31 cellular contexts compared by ENCODE assay signal in genomic region chr11:7488681-7489080, GRCh38. TPM values are rescaled to one million over a fixed set of nuclear protein-coding genes. Genes with fewer than 3 reads are reported as not detected.
"Had no signal": no experiment of that assay in that cellular context is flagged by ENCODE, and none has a peak within 500 bp of the region (broad histone marks: within the 10 kb centered on the region; RNA-seq: fewer than 3 reads in every experiment).

No MANE protein-coding gene starts in this region.

- ATAC-seq: activated CD4-positive, CD25-positive, alpha-beta regulatory T cell treated with anti-CD3 and anti-CD28 coated beads, Interleukin-2, amount 50 U/mL, for 24 hours; activated CD8-positive, alpha-beta T cell treated with anti-CD3 and anti-CD28 coated beads for 36 hours; activated T-cell treated with anti-CD3 and anti-CD28 coated beads, Interleukin-2, amount 50 U/mL, for 4 hours; activated T-helper 17 cell treated with anti-CD3 and anti-CD28 coated beads, Interleukin-2, amount 50 U/mL, for 72 hours; body of pancreas; effector memory CD8-positive, alpha-beta T cell; foreskin keratinocyte; gastroesophageal sphincter; heart right ventricle; T-helper 17 cell had no signal

- H3K4me3 ChIP-seq: body of pancreas, esophagus muscularis mucosa, gastroesophageal sphincter, heart right ventricle, hepatocyte had no signal

- DNase-seq: activated B cell treated with CpG ODN at 0.5 μM for 24 hours; activated CD4-positive, alpha-beta T cell treated with anti-CD3 and anti-CD28 coated beads for 48 hours; activated CD4-positive, alpha-beta T cell treated with anti-CD3 and anti-CD28 coated beads, Interleukin-2, amount 50 U/mL, for 1 hour; activated CD4-positive, alpha-beta T cell treated with anti-CD3 and anti-CD28 coated beads, Interleukin-2, amount 50 U/mL, for 48 hours; activated CD8-positive, alpha-beta memory T cell treated with anti-CD3 and anti-CD28 coated beads for 24 hours; activated CD8-positive, alpha-beta T cell treated with anti-CD3 and anti-CD28 coated beads for 36 hours; activated effector memory CD4-positive, alpha-beta T cell treated with Interleukin-2 at 50 U/mL for 16 hours; activated gamma-delta T cell treated with Interleukin-2 at 50 U/mL for 16 hours; activated naive CD4-positive, alpha-beta T cell treated with anti-CD3 and anti-CD28 coated beads, Interleukin-2, amount 50 U/mL, for 16 hours; activated naive CD4-positive, alpha-beta T cell treated with Interleukin-2 at 50 U/mL for 16 hours; activated T-cell treated with anti-CD3 and anti-CD28 coated beads, Interleukin-2, amount 50 U/mL, for 4 hours; amniotic stem cell; aorta; body of pancreas; caudate nucleus; cortex of kidney; dermis blood vessel endothelial cell; effector CD4-positive, alpha-beta T cell; effector memory CD8-positive, alpha-beta T cell; erythroblast; foreskin keratinocyte; heart right ventricle; T-helper 17 cell; T1000; WERI-Rb-1 had no signal

RNA-seq across cellular contexts. Expression of gene OLFML1, which starts 3.4 kb away (rescaled TPM):
- total RNA-seq: activated B cell treated with CpG ODN at 0.5 μM for 24 hours; activated CD8-positive, alpha-beta T cell treated with anti-CD3 and anti-CD28 coated beads for 36 hours; activated T-cell treated with anti-CD3 and anti-CD28 coated beads, Interleukin-2, amount 50 U/mL, for 4 hours; activated T-helper 17 cell treated with anti-CD3 and anti-CD28 coated beads, Interleukin-2, amount 50 U/mL, for 72 hours; dermis blood vessel endothelial cell; foreskin keratinocyte; glomerular endothelial cell; T-helper 17 cell had no signal
- polyA plus RNA-seq: foreskin keratinocyte had no signal
